Comparison of ENCODE assay signal across 1 cellular context in the genomic region with DNA sequence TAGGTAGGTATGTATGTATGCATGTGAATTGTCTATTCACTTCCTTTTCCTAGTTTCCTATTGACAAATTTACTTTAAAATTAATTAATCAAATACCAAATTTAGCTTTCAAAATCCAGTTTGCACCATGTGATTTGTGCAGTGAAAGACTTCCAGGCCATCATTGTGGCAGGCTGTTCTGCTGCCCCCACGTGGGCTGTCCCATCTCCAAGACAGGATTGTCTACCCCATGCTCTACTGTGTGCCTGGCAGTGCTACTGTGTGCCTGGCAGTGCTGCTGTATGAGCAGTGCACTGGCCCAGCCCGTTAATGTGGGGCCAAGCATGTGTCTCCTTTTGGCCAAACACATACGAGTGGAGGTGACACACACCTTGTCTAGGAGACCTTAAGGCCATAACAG.
TF ChIP-seq lines count a peak whose summit lies in the region.

No MANE protein-coding gene starts in this region.

TF ChIP-seq in HCT116, 20 proteins besides CTCF, POLR2A, EP300 and RAD21 (continued from another document):
- TF ChIP-seq EZH2phosphoT487 (IDR thresholded peaks at IDR 0.05; ENCODE audit: borderline replicate concordance) (no peak), EZH2 (IDR thresholded peaks at IDR 0.05) (no peak), EGR1 (IDR thresholded peaks at IDR 0.05; ENCODE audit: low read depth) (no peak), ZNF274 (IDR thresholded peaks at IDR 0.05; ENCODE audit: low read depth, low read length) (no peak), TCF7L2 (IDR thresholded peaks at IDR 0.05; ENCODE audit: borderline replicate concordance, extremely low read depth, insufficient read depth, insufficient read length) (no peak), JUND (IDR thresholded peaks at IDR 0.05) (no peak), CEBPB (IDR thresholded peaks at IDR 0.05; ENCODE audit: low read depth) (no peak), YY1 (IDR thresholded peaks at IDR 0.05; ENCODE audit: extremely low read depth, insufficient replicate concordance, low read depth, low read length) (no peak)
- TF ChIP-seq, protein P1, sequence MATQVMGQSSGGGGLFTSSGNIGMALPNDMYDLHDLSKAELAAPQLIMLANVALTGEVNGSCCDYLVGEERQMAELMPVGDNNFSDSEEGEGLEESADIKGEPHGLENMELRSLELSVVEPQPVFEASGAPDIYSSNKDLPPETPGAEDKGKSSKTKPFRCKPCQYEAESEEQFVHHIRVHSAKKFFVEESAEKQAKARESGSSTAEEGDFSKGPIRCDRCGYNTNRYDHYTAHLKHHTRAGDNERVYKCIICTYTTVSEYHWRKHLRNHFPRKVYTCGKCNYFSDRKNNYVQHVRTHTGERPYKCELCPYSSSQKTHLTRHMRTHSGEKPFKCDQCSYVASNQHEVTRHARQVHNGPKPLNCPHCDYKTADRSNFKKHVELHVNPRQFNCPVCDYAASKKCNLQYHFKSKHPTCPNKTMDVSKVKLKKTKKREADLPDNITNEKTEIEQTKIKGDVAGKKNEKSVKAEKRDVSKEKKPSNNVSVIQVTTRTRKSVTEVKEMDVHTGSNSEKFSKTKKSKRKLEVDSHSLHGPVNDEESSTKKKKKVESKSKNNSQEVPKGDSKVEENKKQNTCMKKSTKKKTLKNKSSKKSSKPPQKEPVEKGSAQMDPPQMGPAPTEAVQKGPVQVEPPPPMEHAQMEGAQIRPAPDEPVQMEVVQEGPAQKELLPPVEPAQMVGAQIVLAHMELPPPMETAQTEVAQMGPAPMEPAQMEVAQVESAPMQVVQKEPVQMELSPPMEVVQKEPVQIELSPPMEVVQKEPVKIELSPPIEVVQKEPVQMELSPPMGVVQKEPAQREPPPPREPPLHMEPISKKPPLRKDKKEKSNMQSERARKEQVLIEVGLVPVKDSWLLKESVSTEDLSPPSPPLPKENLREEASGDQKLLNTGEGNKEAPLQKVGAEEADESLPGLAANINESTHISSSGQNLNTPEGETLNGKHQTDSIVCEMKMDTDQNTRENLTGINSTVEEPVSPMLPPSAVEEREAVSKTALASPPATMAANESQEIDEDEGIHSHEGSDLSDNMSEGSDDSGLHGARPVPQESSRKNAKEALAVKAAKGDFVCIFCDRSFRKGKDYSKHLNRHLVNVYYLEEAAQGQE (IDR thresholded peaks at IDR 0.05; ENCODE audit: low read depth), result no peak
